Comparison of ENCODE assay signal across 9 cellular contexts in genomic region chr19:3250675-3251074, GRCh38. TPM values are rescaled to one million over a fixed set of nuclear protein-coding genes. Genes with fewer than 3 reads are reported as not detected.
A peak's percentile ranks its signal among the peaks of the same experiment; 100 is the strongest.
DNase-seq lines count a peak whose midpoint lies in the region; ATAC-seq and TF ChIP-seq lines count a peak whose summit lies in the region.
"Had no signal": no experiment of that assay in that cellular context is flagged by ENCODE, and none has a peak within 500 bp of the region (broad histone marks: within the 10 kb centered on the region; RNA-seq: fewer than 3 reads in every experiment).

No MANE protein-coding gene starts in this region.

- H3K4me3 Mint-ChIP-seq in activated T-cell treated with anti-CD3 and anti-CD28 coated beads, Interleukin-2, amount 50 U/mL, for 24 hours, result no peak overlapping the region

- no peak for TF ChIP-seq POLR2A in transverse colon (IDR thresholded peaks at IDR 0.05)

- DNase-seq in BJ (ENCODE audit: low read depth), result no peak
- no peak for DNase-seq in LNCaP clone FGC (ENCODE audit: low read depth)
- DNase-seq in activated T-cell treated with anti-CD3 and anti-CD28 coated beads, Interleukin-2, amount 50 U/mL, for 24 hours, result peak; percentile 64
- DNase-seq in iPS-NIHi11 (ENCODE audit: low spot score), result peak; percentile 49
- DNase-seq in transverse colon, result peak; percentile 21
- DNase-seq in dedifferentiated amniotic fluid mesenchymal stem cell (ENCODE audit: extremely low spot score), result no peak
- no peak for DNase-seq in NCI-H146 (lab: John Stamatoyannopoulos, UW)

- intact Hi-C loops in transverse colon (cut with DNase I; ENCODE audit: low total_unique reads), result loop anchor here (10.0 kb wide), 1 partner anchor 1354 kb away; no protein-coding TSS in a partner anchor

- POLR2A ChIA-PET in BJ (lab: Charles Lee), result no interaction called here

- H3K4me3 ChIP-seq in BJ (ENCODE audit: low read depth, low read length) (no peak overlapping the region), LNCaP clone FGC (ENCODE audit: low read depth, low read length) (no peak overlapping the region), transverse colon (no peak overlapping the region)

- TF ChIP-seq CTCF in BJ (IDR thresholded peaks at IDR 0.05; ENCODE audit: insufficient read depth, low read depth, low read length) (peak; percentile 61), LNCaP clone FGC (IDR thresholded peaks at IDR 0.05; ENCODE audit: control insufficient read depth, extremely low read depth, insufficient read depth) (peak; percentile 31; the same call in 1 of the 2 replicates), transverse colon (IDR thresholded peaks at IDR 0.05) (peak; percentile 44 to 57 (median 56))

- peaks cover 0 to 6% of the 10 kb centered on the region in 2 donors for H3K9me3 ChIP-seq in transverse colon

- H3K27me3 ChIP-seq in BJ (ENCODE audit: control insufficient read depth, insufficient read depth, low read length) (no peaks in the 10 kb centered on the region; the same call in 1 of the 2 replicates), transverse colon (peaks cover 16% of the 10 kb centered on the region)

- CTCF ChIA-PET in BJ (lab: Yijun Ruan, JAX), result interaction anchor here (1.0 to 1.5 kb wide), 3 partner anchors 11 to 17 kb away, joined by 3 to 5 read pairs (median 3); no protein-coding TSS in a partner anchor

- 57% methylated on average over 7 of the region's 7 CpGs for WGBS in transverse colon (ENCODE audit: low coverage in 1 of 2), 2 donors

- no peaks in the 10 kb centered on the region for H3K36me3 Mint-ChIP-seq in activated T-cell treated with anti-CD3 and anti-CD28 coated beads, Interleukin-2, amount 50 U/mL, for 24 hours (ENCODE audit: low read depth)

- H3K27ac Mint-ChIP-seq in activated T-cell treated with anti-CD3 and anti-CD28 coated beads, Interleukin-2, amount 50 U/mL, for 24 hours, result no peak overlapping the region

- no peak for ATAC-seq in HG03439 (IDR thresholded peaks at IDR 0.05; ENCODE audit: unreplicated experiment)

- no peak overlapping the region for H3K27ac ChIP-seq in transverse colon

- H3K4me1 Mint-ChIP-seq in activated T-cell treated with anti-CD3 and anti-CD28 coated beads, Interleukin-2, amount 50 U/mL, for 24 hours (ENCODE audit: low read depth), result no peaks in the 10 kb centered on the region

- no peak for TF ChIP-seq EP300 in transverse colon (IDR thresholded peaks at IDR 0.05; ENCODE audit: low read depth)

- H3K36me3 ChIP-seq in BJ (ENCODE audit: control insufficient read depth, insufficient read depth, low read length), result no peaks in the 10 kb centered on the region
- no peaks in the 10 kb centered on the region for H3K36me3 ChIP-seq in transverse colon

- no peaks in the 10 kb centered on the region for H3K4me1 ChIP-seq in transverse colon

- H3K27me3 Mint-ChIP-seq in activated T-cell treated with anti-CD3 and anti-CD28 coated beads, Interleukin-2, amount 50 U/mL, for 24 hours, result peaks cover 29% of the 10 kb centered on the region

- H3K9me3 Mint-ChIP-seq in activated T-cell treated with anti-CD3 and anti-CD28 coated beads, Interleukin-2, amount 50 U/mL, for 24 hours, result peaks cover 14% of the 10 kb centered on the region

- in situ Hi-C loops in transverse colon (cut with MboI; ENCODE audit: low pct_ligation_motif_present in 1 of 4, low pct_unique_long_range_greater_than_20kb in 1 of 4, low sequenced_read_pairs in 3 of 4), result loop anchor here in 1 of 4 donors (25.0 kb wide), 1 partner anchor 662 kb away; no protein-coding TSS in a partner anchor

RNA-seq across cellular contexts. Expression of gene CELF5, which starts 26.2 kb away (rescaled TPM):
- 0.01 and 0.18 TPM in 2 replicates for polyA plus RNA-seq in BJ (2011; rRNA removed)
- not detected in 2 replicates for polyA minus RNA-seq in BJ (2011; rRNA and poly(A)+ RNA removed)
- under 1 TPM in 2 of 4 donors, not detected in 2; 0.27 to 0.48 TPM for total RNA-seq in transverse colon
- total RNA-seq: dermis microvascular lymphatic vessel endothelial cell had no signal

Comparison
In these comparisons a context has a peak if more than half of its experiments do, and no peak if none do; other contexts are left out.
1. DNase-seq: peak in activated T-cell treated with anti-CD3 and anti-CD28 coated beads, Interleukin-2, amount 50 U/mL, for 24 hours (single experiment), iPS-NIHi11 (single experiment) and transverse colon (single experiment); none in BJ (single experiment), LNCaP clone FGC (single experiment), dedifferentiated amniotic fluid mesenchymal stem cell (single experiment) and NCI-H146 (single experiment).
2. Peak in every context shown above with its lines, with median percentiles within 50 percentile points of each other: CTCF ChIP-seq.